ENCODE assay signal across 1 cellular context in the genomic region with DNA sequence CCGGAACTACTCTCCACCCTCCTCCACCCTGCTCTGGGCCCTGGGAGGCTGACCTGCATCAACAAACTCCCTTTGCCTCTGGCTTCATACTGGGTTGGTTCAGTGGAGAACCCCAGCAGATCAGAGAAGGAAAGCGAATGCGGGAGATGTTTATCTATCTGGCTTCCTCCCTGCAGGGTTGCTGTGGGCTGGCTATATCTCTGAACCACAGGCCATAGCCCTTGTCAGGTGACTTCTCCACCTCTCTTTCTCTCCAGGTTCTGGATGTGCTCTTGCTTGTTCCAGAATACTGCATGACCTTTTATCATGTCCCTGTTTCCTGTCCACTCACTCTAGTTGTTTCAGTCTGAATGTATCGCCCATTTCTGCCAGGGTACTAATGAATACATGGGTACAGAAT.
TF ChIP-seq lines count a peak whose summit lies in the region.

No MANE protein-coding gene starts in this region.

TF ChIP-seq in K562, 482 proteins besides CTCF, POLR2A, EP300 and RAD21 (continued from another document):
- TF ChIP-seq ETV5 (CRISPR knock-in tag; IDR thresholded peaks at IDR 0.05; ENCODE audit: low read depth) (no peak), ZNF197 (CRISPR knock-in tag; IDR thresholded peaks at IDR 0.05; ENCODE audit: low read depth) (no peak), SMAD2 (IDR thresholded peaks at IDR 0.05; ENCODE audit: low read depth, low read length) (no peak), ARID1B (IDR thresholded peaks at IDR 0.05) (0 out of 2 replicates have a peak, but pooled peaks have one; percentile 37), NFE2L1 (tag; IDR thresholded peaks at IDR 0.05; ENCODE audit: borderline replicate concordance, low read depth) (no peak), CHCHD3 (CRISPR knock-in tag; IDR thresholded peaks at IDR 0.05) (no peak), JUN (IDR thresholded peaks at IDR 0.05; ENCODE audit: borderline replicate concordance, low read depth, low read length) (no peak), JUN (CRISPR knock-in tag; IDR thresholded peaks at IDR 0.05; ENCODE audit: borderline replicate concordance) (no peak), LEF1 (IDR thresholded peaks at IDR 0.05) (no peak), KAT2B (IDR thresholded peaks at IDR 0.05; ENCODE audit: low read depth, low read length) (no peak), ZBTB8A (IDR thresholded peaks at IDR 0.05; ENCODE audit: partially characterized antibody) (no peak), HNRNPLL (IDR thresholded peaks at IDR 0.05; ENCODE audit: low read depth, low read length, poor library complexity, severe bottlenecking) (no peak), PRMT5 (CRISPR knock-in tag; IDR thresholded peaks at IDR 0.05) (no peak), NFYB (IDR thresholded peaks at IDR 0.05; ENCODE audit: extremely low read depth, insufficient read length) (no peak), NR2C1 (IDR thresholded peaks at IDR 0.05) (no peak), NR2C1 (tag; IDR thresholded peaks at IDR 0.05) (0 out of 2 replicates have a peak, but pooled peaks have one; percentile 33), PTTG1 (tag; IDR thresholded peaks at IDR 0.05; ENCODE audit: low read depth) (no peak), JUND (IDR thresholded peaks at IDR 0.05; ENCODE audit: borderline replicate concordance, low read depth, low read length) (0 out of 2 replicates have a peak, but pooled peaks have one; percentile 16), JUND (tag; IDR thresholded peaks at IDR 0.05; ENCODE audit: borderline replicate concordance, low read depth, low read length) (no peak; the same call in 2 of the 3 replicates)
- TF ChIP-seq, protein P1, sequence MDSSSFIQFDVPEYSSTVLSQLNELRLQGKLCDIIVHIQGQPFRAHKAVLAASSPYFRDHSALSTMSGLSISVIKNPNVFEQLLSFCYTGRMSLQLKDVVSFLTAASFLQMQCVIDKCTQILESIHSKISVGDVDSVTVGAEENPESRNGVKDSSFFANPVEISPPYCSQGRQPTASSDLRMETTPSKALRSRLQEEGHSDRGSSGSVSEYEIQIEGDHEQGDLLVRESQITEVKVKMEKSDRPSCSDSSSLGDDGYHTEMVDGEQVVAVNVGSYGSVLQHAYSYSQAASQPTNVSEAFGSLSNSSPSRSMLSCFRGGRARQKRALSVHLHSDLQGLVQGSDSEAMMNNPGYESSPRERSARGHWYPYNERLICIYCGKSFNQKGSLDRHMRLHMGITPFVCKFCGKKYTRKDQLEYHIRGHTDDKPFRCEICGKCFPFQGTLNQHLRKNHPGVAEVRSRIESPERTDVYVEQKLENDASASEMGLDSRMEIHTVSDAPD (CRISPR knock-in tag; IDR thresholded peaks at IDR 0.05) = no peak
- TF ChIP-seq, protein P2, sequence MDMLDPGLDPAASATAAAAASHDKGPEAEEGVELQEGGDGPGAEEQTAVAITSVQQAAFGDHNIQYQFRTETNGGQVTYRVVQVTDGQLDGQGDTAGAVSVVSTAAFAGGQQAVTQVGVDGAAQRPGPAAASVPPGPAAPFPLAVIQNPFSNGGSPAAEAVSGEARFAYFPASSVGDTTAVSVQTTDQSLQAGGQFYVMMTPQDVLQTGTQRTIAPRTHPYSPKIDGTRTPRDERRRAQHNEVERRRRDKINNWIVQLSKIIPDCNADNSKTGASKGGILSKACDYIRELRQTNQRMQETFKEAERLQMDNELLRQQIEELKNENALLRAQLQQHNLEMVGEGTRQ (CRISPR knock-in tag; IDR thresholded peaks at IDR 0.05) = peak; percentile 44
